ENCODE assay signal across 14 cellular contexts in genomic region chr15:68506071-68506470, GRCh38.
A peak's percentile ranks its signal among the peaks of the same experiment; 100 is the strongest.
DNase-seq lines count a peak whose midpoint lies in the region; TF ChIP-seq lines count a peak whose summit lies in the region.
"Had no signal": no experiment of that assay in that cellular context is flagged by ENCODE, and none has a peak within 500 bp of the region (broad histone marks: within the 10 kb centered on the region; RNA-seq: fewer than 3 reads in every experiment).

No MANE protein-coding gene starts in this region.

- no peak overlapping the region for H3K4me2 ChIP-seq in osteoblast (ENCODE audit: insufficient read depth, low read length)
- H3K4me2 ChIP-seq: BLaER1 had no signal

- H3K4me3 ChIP-seq in lower leg skin (ENCODE audit: low read depth, poor library complexity, severe bottlenecking) (no peak overlapping the region), osteoblast (ENCODE audit: insufficient read depth, low read length) (no peak overlapping the region)
- H3K4me3 ChIP-seq: BLaER1, GM23338 had no signal

- H3K9me3 ChIP-seq in osteoblast (ENCODE audit: low read depth, low read length), result no peaks in the 10 kb centered on the region
- H3K9me3 ChIP-seq: BLaER1 had no signal

- H3K27ac ChIP-seq in osteoblast (ENCODE audit: low read depth, low read length), result no peak overlapping the region
- H3K27ac ChIP-seq: BLaER1 had no signal

- H2AFZ ChIP-seq in osteoblast (ENCODE audit: low read length), result no peak overlapping the region
- H2AFZ ChIP-seq: GM23338 had no signal

- TF ChIP-seq CTCF in lower leg skin (IDR thresholded peaks at IDR 0.05) (no peak), osteoblast (IDR thresholded peaks at IDR 0.05; ENCODE audit: extremely low read depth, low read depth, low read length) (no peak)

- 94 to 100% methylated on average over 2 of the region's 2 CpGs for WGBS in lower leg skin, 2 donors

- H4K20me1 ChIP-seq in osteoblast (ENCODE audit: insufficient read depth, low read length), result no peaks in the 10 kb centered on the region
- H4K20me1 ChIP-seq: BLaER1 had no signal

- H3K36me3 ChIP-seq in osteoblast (ENCODE audit: insufficient read depth, low read length), result no peaks in the 10 kb centered on the region
- H3K36me3 ChIP-seq: BLaER1 had no signal

- peak; percentile 26 for DNase-seq in activated CD8-positive, alpha-beta memory T cell treated with anti-CD3 and anti-CD28 coated beads for 24 hours
- no peak for DNase-seq in activated CD8-positive, alpha-beta memory T cell treated with anti-CD3 and anti-CD28 coated beads, Interleukin-2, amount 50 U/mL, for 48 hours
- DNase-seq in lower leg skin (ENCODE audit: low spot score in 2 of 2) (peak; percentile 8 to 46), osteoblast (ENCODE audit: insufficient read length, low spot score, missing footprints) (peak; percentile 27), kidney glomerular epithelial cell (lab: John Stamatoyannopoulos, UW) (no peak), NCI-H1417 treated with DMSO at 0.1 percent for 48 hours (lab: John Stamatoyannopoulos, UW) (no peak)
- no peak for DNase-seq in stimulated activated naive CD4-positive, alpha-beta T cell treated with Interleukin-2 at 50 U/mL for 16 hours (lab: John Stamatoyannopoulos, UW)
- DNase-seq: 8988T; CD4-positive, alpha-beta memory T cell; DMS153; DMS79; GDM1 had no signal

- peaks cover 24% of the 10 kb centered on the region for H3K4me1 ChIP-seq in osteoblast (ENCODE audit: insufficient read depth, low read length)

- no peak for TF ChIP-seq POLR2A in lower leg skin (IDR thresholded peaks at IDR 0.05)

- no peaks in the 10 kb centered on the region for H3K79me2 ChIP-seq in osteoblast (ENCODE audit: insufficient read depth, low read length)

- no peaks in the 10 kb centered on the region for H3K27me3 ChIP-seq in osteoblast (ENCODE audit: insufficient read depth, low read length)
- H3K27me3 ChIP-seq: BLaER1 had no signal

- intact Hi-C loops in lower leg skin (cut with DNase I; ENCODE audit: low total_unique reads), result no loop called here

Comparison
In these comparisons a context has a peak if more than half of its experiments do, and no peak if none do; other contexts are left out.
1. DNase-seq: peak in activated CD8-positive, alpha-beta memory T cell treated with anti-CD3 and anti-CD28 coated beads for 24 hours (single experiment), lower leg skin (2 of 2) and osteoblast (single experiment); none in activated CD8-positive, alpha-beta memory T cell treated with anti-CD3 and anti-CD28 coated beads, Interleukin-2, amount 50 U/mL, for 48 hours (single experiment), kidney glomerular epithelial cell (single experiment), NCI-H1417 treated with DMSO at 0.1 percent for 48 hours (single experiment) and stimulated activated naive CD4-positive, alpha-beta T cell treated with Interleukin-2 at 50 U/mL for 16 hours (single experiment).